In the genomic region with DNA sequence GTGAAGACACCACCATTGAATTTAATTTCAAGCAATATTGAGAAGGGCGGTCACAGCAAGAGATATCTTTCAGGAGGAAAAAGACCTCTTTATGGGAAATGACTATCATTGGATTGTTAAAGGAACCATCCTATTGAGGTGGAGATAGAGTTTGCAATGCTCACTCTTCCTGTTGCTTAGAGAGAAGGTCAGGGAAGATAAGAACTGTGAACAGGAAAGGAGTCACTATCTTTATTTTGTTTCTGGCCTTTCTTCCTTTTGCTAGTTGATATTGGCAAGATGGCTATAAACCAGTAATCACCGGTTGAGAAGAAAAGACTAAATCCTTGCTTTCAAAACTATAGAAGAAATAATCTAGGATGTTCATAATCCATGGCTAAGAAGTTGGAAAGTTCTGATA, we compare ENCODE assay signal across 33 cellular contexts.
"Had no signal": no experiment of that assay in that cellular context is flagged by ENCODE, and none has a peak within 500 bp of the region (broad histone marks: within the 10 kb centered on the region; RNA-seq: fewer than 3 reads in every experiment).

No MANE protein-coding gene starts in this region.

- H3K36me3 Mint-ChIP-seq: activated CD4-positive, alpha-beta memory T cell treated with anti-CD3 and anti-CD28 coated beads for 36 hours; activated CD8-positive, alpha-beta memory T cell treated with anti-CD3 and anti-CD28 coated beads, Interleukin-2, amount 10 ng/mL, durations not matched to agents 7 days and 5 days; activated naive CD4-positive, alpha-beta T cell treated with anti-CD3 and anti-CD28 coated beads, Interleukin-2, amount 50 U/mL, for 24 hours; activated naive CD8-positive, alpha-beta T cell treated with anti-CD3 and anti-CD28 coated beads for 36 hours had no signal

- DNase-seq: activated CD4-positive, alpha-beta memory T cell treated with anti-CD3 and anti-CD28 coated beads for 36 hours; activated CD4-positive, alpha-beta T cell treated with anti-CD3 and anti-CD28 coated beads for 36 hours; activated CD4-positive, alpha-beta T cell treated with anti-CD3 and anti-CD28 coated beads, Interleukin-2, amount 10 ng/mL, durations not matched to agents 24 days and 14 days; activated CD4-positive, CD25-positive, alpha-beta regulatory T cell; activated CD4-positive, CD25-positive, alpha-beta regulatory T cell treated with anti-CD3 and anti-CD28 coated beads, Interleukin-2, amount 50 U/mL, for 72 hours; activated CD8-positive, alpha-beta memory T cell treated with anti-CD3 and anti-CD28 coated beads, Interleukin-2, amount 10 ng/mL, durations not matched to agents 7 days and 5 days; activated CD8-positive, alpha-beta memory T cell treated with anti-CD3 and anti-CD28 coated beads, Interleukin-2, amount 50 U/mL, for 4 hours; activated CD8-positive, alpha-beta T cell treated with anti-CD3 and anti-CD28 coated beads, Interleukin-2, amount 10 ng/mL, durations not matched to agents 7 days and 5 days; activated effector memory CD4-positive, alpha-beta T cell treated with anti-CD3 and anti-CD28 coated beads, Interleukin-2, amount 50 U/mL, for 16 hours; activated naive CD4-positive, alpha-beta T cell treated with anti-CD3 and anti-CD28 coated beads for 36 hours; activated naive CD8-positive, alpha-beta T cell treated with anti-CD3 and anti-CD28 coated beads for 36 hours; activated naive CD8-positive, alpha-beta T cell treated with anti-CD3 and anti-CD28 coated beads, Interleukin-2, amount 50 U/mL, for 24 hours; activated T-cell treated with anti-CD3 and anti-CD28 coated beads, Interleukin-2, amount 50 U/mL, for 1 hour; activated T-cell treated with anti-CD3 and anti-CD28 coated beads, Interleukin-2, amount 50 U/mL, for 48 hours; adrenal gland; amygdala; aorta; body of pancreas; cerebellar nuclear complex; colonic mucosa; effector CD8-positive, alpha-beta T cell; erythroblast; foreskin keratinocyte; gastrocnemius medialis; glutamatergic neuron; heart left ventricle; T1000 had no signal

- H3K4me3 ChIP-seq: adrenal gland, body of pancreas, colonic mucosa, esophagus muscularis mucosa, gastrocnemius medialis, heart left ventricle had no signal

- ATAC-seq: activated CD4-positive, alpha-beta T cell treated with anti-CD3 and anti-CD28 coated beads for 36 hours; activated CD8-positive, alpha-beta memory T cell treated with anti-CD3 and anti-CD28 coated beads, Interleukin-2, amount 10 ng/mL, durations not matched to agents 7 days and 5 days; activated CD8-positive, alpha-beta T cell treated with anti-CD3 and anti-CD28 coated beads, Interleukin-2, amount 10 ng/mL, durations not matched to agents 7 days and 5 days; activated naive CD8-positive, alpha-beta T cell treated with anti-CD3 and anti-CD28 coated beads, Interleukin-2, amount 50 U/mL, for 24 hours; body of pancreas; foreskin keratinocyte; gastrocnemius medialis; heart left ventricle had no signal

- H3K27ac Mint-ChIP-seq: activated CD4-positive, alpha-beta memory T cell treated with anti-CD3 and anti-CD28 coated beads for 36 hours; activated CD4-positive, alpha-beta T cell treated with anti-CD3 and anti-CD28 coated beads for 36 hours; activated CD4-positive, alpha-beta T cell treated with anti-CD3 and anti-CD28 coated beads, Interleukin-2, amount 10 ng/mL, durations not matched to agents 24 days and 14 days; activated CD8-positive, alpha-beta memory T cell treated with anti-CD3 and anti-CD28 coated beads, Interleukin-2, amount 10 ng/mL, durations not matched to agents 7 days and 5 days; activated CD8-positive, alpha-beta T cell treated with anti-CD3 and anti-CD28 coated beads, Interleukin-2, amount 10 ng/mL, durations not matched to agents 7 days and 5 days; activated naive CD4-positive, alpha-beta T cell treated with anti-CD3 and anti-CD28 coated beads for 36 hours; activated naive CD4-positive, alpha-beta T cell treated with anti-CD3 and anti-CD28 coated beads, Interleukin-2, amount 50 U/mL, for 24 hours; activated naive CD8-positive, alpha-beta T cell treated with anti-CD3 and anti-CD28 coated beads for 36 hours; activated naive CD8-positive, alpha-beta T cell treated with anti-CD3 and anti-CD28 coated beads, Interleukin-2, amount 50 U/mL, for 24 hours; activated T-helper 1 cell treated with anti-CD3 and anti-CD28 coated beads, Interleukin-12 subunit alpha, Interleukin-12 subunit beta, Interleukin-2, Interleukin-4 antibody, amounts not matched to agents 30 ng/mL and 10 ng/mL and 1 ng/mL, durations not matched to agents 14 hours and 24 hours and 36 hours; activated T-helper 2 cell treated with anti-CD3 and anti-CD28 coated beads, Interferon-gamma antibody, Interleukin-2, Interleukin-4, amounts not matched to agents 10 μg/mL and 5 μg/mL and 100 μg/mL, durations not matched to agents 14 hours and 24 hours and 36 hours; T-helper 1 cell treated with Interleukin-12 subunit alpha and Interleukin-12 subunit beta and Interleukin-4 antibody, amounts not matched to agents 30 μg/mL and 1 μg/mL, for 36 hours; T-helper 2 cell treated with Interferon-gamma antibody and Interleukin-4, amounts not matched to agents 5 μg/mL and 100 μg/mL, for 36 hours had no signal

- H3K4me1 ChIP-seq: adrenal gland, body of pancreas, colonic mucosa, esophagus muscularis mucosa, foreskin keratinocyte, gastrocnemius medialis, heart left ventricle had no signal

- H3K4me3 Mint-ChIP-seq: activated CD4-positive, alpha-beta memory T cell treated with anti-CD3 and anti-CD28 coated beads for 36 hours; activated CD4-positive, alpha-beta T cell treated with anti-CD3 and anti-CD28 coated beads for 36 hours; activated CD4-positive, alpha-beta T cell treated with anti-CD3 and anti-CD28 coated beads, Interleukin-2, amount 10 ng/mL, durations not matched to agents 24 days and 14 days; activated CD8-positive, alpha-beta memory T cell treated with anti-CD3 and anti-CD28 coated beads, Interleukin-2, amount 10 ng/mL, durations not matched to agents 7 days and 5 days; activated CD8-positive, alpha-beta T cell treated with anti-CD3 and anti-CD28 coated beads, Interleukin-2, amount 10 ng/mL, durations not matched to agents 7 days and 5 days; activated naive CD4-positive, alpha-beta T cell treated with anti-CD3 and anti-CD28 coated beads for 36 hours; activated naive CD4-positive, alpha-beta T cell treated with anti-CD3 and anti-CD28 coated beads, Interleukin-2, amount 50 U/mL, for 24 hours; activated naive CD8-positive, alpha-beta T cell treated with anti-CD3 and anti-CD28 coated beads for 36 hours; activated naive CD8-positive, alpha-beta T cell treated with anti-CD3 and anti-CD28 coated beads, Interleukin-2, amount 50 U/mL, for 24 hours; activated T-helper 1 cell treated with anti-CD3 and anti-CD28 coated beads, Interleukin-12 subunit alpha, Interleukin-12 subunit beta, Interleukin-2, Interleukin-4 antibody, amounts not matched to agents 30 ng/mL and 10 ng/mL and 1 ng/mL, durations not matched to agents 14 hours and 24 hours and 36 hours; T-helper 1 cell treated with Interleukin-12 subunit alpha and Interleukin-12 subunit beta and Interleukin-4 antibody, amounts not matched to agents 30 μg/mL and 1 μg/mL, for 36 hours; T-helper 2 cell treated with Interferon-gamma antibody and Interleukin-4, amounts not matched to agents 5 μg/mL and 100 μg/mL, for 36 hours had no signal

- H3K36me3 ChIP-seq: adrenal gland, colonic mucosa, esophagus muscularis mucosa, gastrocnemius medialis, heart left ventricle had no signal

- H3K27me3 ChIP-seq: adrenal gland, body of pancreas, colonic mucosa, esophagus muscularis mucosa, foreskin keratinocyte, gastrocnemius medialis, heart left ventricle had no signal

- H3K27ac ChIP-seq: adrenal gland, body of pancreas, colonic mucosa, esophagus muscularis mucosa, foreskin keratinocyte, gastrocnemius medialis, heart left ventricle had no signal

- H3K9me3 ChIP-seq: adrenal gland, body of pancreas, colonic mucosa, esophagus muscularis mucosa, gastrocnemius medialis, heart left ventricle had no signal

- H3K9me3 Mint-ChIP-seq: activated CD4-positive, alpha-beta memory T cell treated with anti-CD3 and anti-CD28 coated beads for 36 hours; activated CD4-positive, alpha-beta T cell treated with anti-CD3 and anti-CD28 coated beads, Interleukin-2, amount 10 ng/mL, durations not matched to agents 24 days and 14 days; activated naive CD4-positive, alpha-beta T cell treated with anti-CD3 and anti-CD28 coated beads for 36 hours; activated naive CD4-positive, alpha-beta T cell treated with anti-CD3 and anti-CD28 coated beads, Interleukin-2, amount 50 U/mL, for 24 hours; activated naive CD8-positive, alpha-beta T cell treated with anti-CD3 and anti-CD28 coated beads for 36 hours; activated naive CD8-positive, alpha-beta T cell treated with anti-CD3 and anti-CD28 coated beads, Interleukin-2, amount 50 U/mL, for 24 hours; activated T-helper 1 cell treated with anti-CD3 and anti-CD28 coated beads, Interleukin-12 subunit alpha, Interleukin-12 subunit beta, Interleukin-2, Interleukin-4 antibody, amounts not matched to agents 30 ng/mL and 10 ng/mL and 1 ng/mL, durations not matched to agents 14 hours and 24 hours and 36 hours; activated T-helper 2 cell treated with anti-CD3 and anti-CD28 coated beads, Interferon-gamma antibody, Interleukin-2, Interleukin-4, amounts not matched to agents 10 μg/mL and 5 μg/mL and 100 μg/mL, durations not matched to agents 14 hours and 24 hours and 36 hours; T-helper 1 cell treated with Interleukin-12 subunit alpha and Interleukin-12 subunit beta and Interleukin-4 antibody, amounts not matched to agents 30 μg/mL and 1 μg/mL, for 36 hours; T-helper 2 cell treated with Interferon-gamma antibody and Interleukin-4, amounts not matched to agents 5 μg/mL and 100 μg/mL, for 36 hours had no signal

- H3K27me3 Mint-ChIP-seq: activated CD4-positive, alpha-beta T cell treated with anti-CD3 and anti-CD28 coated beads, Interleukin-2, amount 10 ng/mL, durations not matched to agents 24 days and 14 days; activated CD8-positive, alpha-beta memory T cell treated with anti-CD3 and anti-CD28 coated beads, Interleukin-2, amount 10 ng/mL, durations not matched to agents 7 days and 5 days; activated naive CD8-positive, alpha-beta T cell treated with anti-CD3 and anti-CD28 coated beads, Interleukin-2, amount 50 U/mL, for 24 hours had no signal

- H3K4me1 Mint-ChIP-seq: activated CD4-positive, alpha-beta T cell treated with anti-CD3 and anti-CD28 coated beads for 36 hours; activated CD4-positive, alpha-beta T cell treated with anti-CD3 and anti-CD28 coated beads, Interleukin-2, amount 10 ng/mL, durations not matched to agents 24 days and 14 days; activated CD8-positive, alpha-beta memory T cell treated with anti-CD3 and anti-CD28 coated beads, Interleukin-2, amount 10 ng/mL, durations not matched to agents 7 days and 5 days; activated naive CD4-positive, alpha-beta T cell treated with anti-CD3 and anti-CD28 coated beads, Interleukin-2, amount 50 U/mL, for 24 hours; activated naive CD8-positive, alpha-beta T cell treated with anti-CD3 and anti-CD28 coated beads for 36 hours; activated naive CD8-positive, alpha-beta T cell treated with anti-CD3 and anti-CD28 coated beads, Interleukin-2, amount 50 U/mL, for 24 hours had no signal
